Comparison of ENCODE assay signal across 21 cellular contexts in the genomic region with DNA sequence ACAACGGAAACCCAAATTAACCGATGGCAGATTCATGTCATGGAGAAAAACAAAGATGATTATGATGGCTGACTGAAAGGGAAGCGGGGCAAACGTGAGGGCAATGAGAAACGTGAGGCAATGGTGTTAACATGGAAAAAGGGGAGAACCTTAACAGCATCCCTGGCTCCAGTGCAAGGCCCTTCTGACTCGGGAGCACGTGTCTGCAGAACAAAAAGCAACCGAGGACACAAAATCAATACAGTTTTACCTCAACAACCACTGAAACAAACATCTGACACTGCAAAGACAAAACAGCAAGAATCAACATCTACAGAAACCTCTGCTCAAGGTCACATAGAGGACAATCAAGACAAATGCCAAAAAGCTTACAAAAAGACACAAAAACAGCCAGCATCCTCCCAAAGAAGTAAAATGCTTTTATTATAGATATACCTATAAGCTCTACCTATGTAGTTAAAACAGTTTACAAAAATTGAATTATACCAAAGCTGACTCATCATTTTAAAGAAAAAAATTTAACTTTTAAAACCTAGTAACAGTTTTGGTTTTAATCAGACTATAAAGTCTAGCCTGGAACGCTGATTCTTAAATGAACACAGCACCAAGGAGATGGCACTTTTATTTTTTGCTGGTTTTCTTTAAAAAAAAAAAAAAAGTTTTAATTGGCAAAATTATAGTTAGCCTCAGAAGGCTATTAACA. TPM values are rescaled to one million over a fixed set of nuclear protein-coding genes. Genes with fewer than 3 reads are reported as not detected.
A peak's percentile ranks its signal among the peaks of the same experiment; 100 is the strongest.
DNase-seq lines count a peak whose midpoint lies in the region; ATAC-seq, FAIRE-seq and TF ChIP-seq lines count a peak whose summit lies in the region.
"Had no signal": no experiment of that assay in that cellular context is flagged by ENCODE, and none has a peak within 500 bp of the region (broad histone marks: within the 10 kb centered on the region; RNA-seq: fewer than 3 reads in every experiment).

No MANE protein-coding gene starts in this region.

- H3K79me2 ChIP-seq in KMS-11 (ENCODE audit: insufficient read depth, low read depth) = no peaks in the 10 kb centered on the region
- H3K79me2 ChIP-seq in HepG2 (ENCODE audit: insufficient read depth, low read length) = no peaks in the 10 kb centered on the region

- H3K4me3 ChIP-seq in A549 (no peak overlapping the region), KMS-11 (IDR thresholded peaks at IDR 0.05; ENCODE audit: insufficient read depth, low read depth, low read length) (no peak overlapping the region), HepG2 (replicated peaks in 1 of 3; ENCODE audit: insufficient read depth in 1 of 3, low read depth in 2 of 3, low read length in 3 of 3) (no peak overlapping the region), H7 (ENCODE audit: insufficient read depth, low read depth, low read length) (no peak overlapping the region), A673 (ENCODE audit: low read depth, low read length, poor library complexity, severe bottlenecking) (no peak overlapping the region)

- H3K36me3 ChIP-seq in KMS-11 (ENCODE audit: insufficient read depth) (no peaks in the 10 kb centered on the region), HepG2 (replicated peaks in 1 of 2; ENCODE audit: control insufficient read depth in 1 of 2, insufficient read depth in 2 of 2, low read length in 2 of 2) (peaks cover 6 to 15% of the 10 kb centered on the region in 2 experiments; a peak in 4 of 5 replicates), H7 (replicated peaks; ENCODE audit: control insufficient read depth, insufficient read depth, low read length) (no peaks in the 10 kb centered on the region; the same call in 1 of the 2 replicates), A673 (ENCODE audit: insufficient read depth, low read length, poor library complexity, severe bottlenecking) (peaks cover 5% of the 10 kb centered on the region)

- H4K20me1 ChIP-seq in KMS-11 (ENCODE audit: insufficient read depth) = no peaks in the 10 kb centered on the region
- H4K20me1 ChIP-seq in HepG2 (ENCODE audit: insufficient read depth, low read length) = no peaks in the 10 kb centered on the region

- H3K27me3 Mint-ChIP-seq in WTC11 (ENCODE audit: low read depth) = no peaks in the 10 kb centered on the region
- H3K27me3 Mint-ChIP-seq: CD4-positive, CD25-positive, alpha-beta regulatory T cell had no signal

- ATAC-seq in A549 (no peak), WTC11 (no peak), HepG2 (no peak), Right ventricle myocardium inferior (no peak)
- ATAC-seq: CD8-positive, alpha-beta T cell; HCT116 had no signal

- H3K9me3 ChIP-seq in A549 = no peaks in the 10 kb centered on the region
- H3K9me3 ChIP-seq in HepG2 (ENCODE audit: low read length) = no peaks in the 10 kb centered on the region
- no peaks in the 10 kb centered on the region for H3K9me3 ChIP-seq in A673 (ENCODE audit: low read depth, low read length, poor library complexity, severe bottlenecking)
- H3K9me3 ChIP-seq: Caco-2 had no signal

- TF ChIP-seq EP300 in A549 (IDR thresholded peaks at IDR 0.05) (no peak), HepG2 (IDR thresholded peaks at IDR 0.05; ENCODE audit: low read depth in 2 of 2, low read length in 2 of 2) (no peak), HepG2 (CRISPR knock-in tag; IDR thresholded peaks at IDR 0.05; ENCODE audit: borderline replicate concordance) (no peak)

- TF ChIP-seq CTCF in A549 (IDR thresholded peaks at IDR 0.05) (no peak), KMS-11 (conservative IDR thresholded peaks at IDR 0.05; ENCODE audit: low read depth, low read length) (no peak), WTC11 (IDR thresholded peaks at IDR 0.05) (no peak), HepG2 (CRISPR knock-in tag; IDR thresholded peaks at IDR 0.05) (no peak), A673 (conservative IDR thresholded peaks at IDR 0.05; ENCODE audit: low read depth, low read length) (no peak)

- no peak overlapping the region for H3K4me2 ChIP-seq in A549
- peak overlapping the region; percentile 79 for H3K4me2 ChIP-seq in KMS-11
- H3K4me2 ChIP-seq in HepG2 (ENCODE audit: low read depth, low read length) = no peak overlapping the region

- H3K36me3 Mint-ChIP-seq in WTC11 = peaks cover 12% of the 10 kb centered on the region; the same call in 1 of the 2 replicates

- BruUV-seq in HepG2 (replicated peaks; lab: Mats Ljungman, UMichigan) (no TSS peak), A673 (replicated peaks; lab: Mats Ljungman, UMichigan) (no TSS peak)

- FAIRE-seq in A549 (lab: Jason Lieb, UNC) (no peak), HepG2 (lab: Jason Lieb, UNC) (no peak)
- FAIRE-seq: A204.1, G401.6, GM19239 had no signal

- no peaks in the 10 kb centered on the region for H3K9me3 Mint-ChIP-seq in WTC11
- H3K9me3 Mint-ChIP-seq: CD4-positive, CD25-positive, alpha-beta regulatory T cell; CD8-positive, alpha-beta T cell; H9 had no signal

- in situ Hi-C loops in HepG2 (cut with HindIII; ENCODE audit: extremely low pct_ligation_motif_present, low pct_unique_long_range_greater_than_20kb) = no loop called here

- WGBS in A549 (ENCODE audit: missing lambda C conversion rate) = 91% methylated on average over 9 of the region's 9 CpGs
- WGBS in HepG2 (ENCODE audit: low lambda C conversion rate) = 93% methylated on average over 9 of the region's 9 CpGs

- POLR2A ChIA-PET in A549 (lab: Yijun Ruan, JAX) = no interaction called here
- POLR2A ChIA-PET in WTC11 (lab: Charles Lee) = no interaction called here
- POLR2A ChIA-PET in HepG2 (lab: Yijun Ruan, JAX) = interaction anchor here (0.8 kb wide), 1 partner anchor 43 kb away, joined by 3 read pairs; the partner anchor contains the start of gene SMLR1
- POLR2A ChIA-PET in A673 (lab: Charles Lee; ENCODE audit: low non-redundant PET) = interaction anchor here (0.7 kb wide), 1 partner anchor 52 kb away, joined by 9 read pairs; no protein-coding TSS in a partner anchor

- CTCF ChIA-PET in A549 (lab: Yijun Ruan, JAX) = interaction anchor here (1.3 to 2.0 kb wide), 2 partner anchors 14 to 298 kb away, joined by 5 to 11 read pairs; no protein-coding TSS in a partner anchor
- CTCF ChIA-PET in WTC11 (lab: Charles Lee) = interaction anchor here (1.0 to 3.4 kb wide), 2 partner anchors 246 to 758 kb away, joined by 4 to 9 read pairs; partner anchors contain the start of gene MED23
- CTCF ChIA-PET in HepG2 (lab: Yijun Ruan, JAX; ENCODE audit: low intra/inter-chr PET ratio, low total read pairs) = interaction anchor here (0.8 kb wide), 1 partner anchor 548 kb away, joined by 5 read pairs; no protein-coding TSS in a partner anchor
- CTCF ChIA-PET in A673 (lab: Charles Lee) = no interaction called here

- H3K27ac ChIP-seq in A549 (no peak overlapping the region), KMS-11 (peak overlapping the region; percentile 71), HepG2 (ENCODE audit: extremely low read length, insufficient read depth, low read length) (no peak overlapping the region), A673 (ENCODE audit: low read depth, low read length, poor library complexity, severe bottlenecking) (no peak overlapping the region)
- H3K27ac ChIP-seq: 22Rv1, C4-2B had no signal

- DNase-seq in A549 (ENCODE audit: low read depth in 1 of 2, low spot score in 1 of 2) (no peak), WTC11 (ENCODE audit: low spot score) (no peak), HepG2 (ENCODE audit: low spot score) (no peak), Right ventricle myocardium inferior (ENCODE audit: missing footprints) (no peak), H7 (no peak), A673 (ENCODE audit: low spot score) (no peak)
- DNase-seq: Caco-2; CD4-positive, CD25-positive, alpha-beta regulatory T cell; CD8-positive, alpha-beta T cell; DMS153; DND-41; GOT3; H9 had no signal

- TF ChIP-seq POLR2A in A549 (IDR thresholded peaks at IDR 0.05; ENCODE audit: low read length) (no peak), HepG2 (IDR thresholded peaks at IDR 0.05; ENCODE audit: insufficient read depth in 1 of 2, low read depth in 2 of 2, low read length in 2 of 2) (no peak)

- H3K9ac ChIP-seq in KMS-11 = peak overlapping the region; percentile 42; the same call in 1 of the 2 replicates
- H3K9ac ChIP-seq in HepG2 (ENCODE audit: insufficient read depth, low read depth, low read length) = no peak overlapping the region

- H3K4me1 ChIP-seq in A549 (no peaks in the 10 kb centered on the region), KMS-11 (ENCODE audit: low read depth, poor library complexity, severe bottlenecking) (peaks cover 68% of the 10 kb centered on the region), HepG2 (ENCODE audit: insufficient read depth, low read length) (peaks cover 20% of the 10 kb centered on the region), A673 (ENCODE audit: insufficient read depth, low read length, poor library complexity, severe bottlenecking) (peaks cover 3% of the 10 kb centered on the region)
- H3K4me1 ChIP-seq: Caco-2 had no signal

- TF ChIP-seq RAD21 in A549 (conservative IDR thresholded peaks at IDR 0.05 in 1 of 2, IDR thresholded peaks at IDR 0.05 in 1 of 2) = no peak
- no peak for TF ChIP-seq RAD21 in HepG2 (CRISPR knock-in tag; IDR thresholded peaks at IDR 0.05)

- H3K27me3 ChIP-seq in KMS-11 (ENCODE audit: insufficient read depth, low read depth) (no peaks in the 10 kb centered on the region), HepG2 (ENCODE audit: control insufficient read depth in 1 of 2, insufficient read depth in 2 of 2, low read length in 2 of 2) (no peaks in the 10 kb centered on the region), H7 (ENCODE audit: control insufficient read depth, insufficient read depth, low read length) (no peaks in the 10 kb centered on the region), A673 (replicated peaks; ENCODE audit: insufficient read depth, low read depth, low read length, poor library complexity) (no peaks in the 10 kb centered on the region)

- H3K27ac Mint-ChIP-seq in WTC11 = peak overlapping the region; percentile 10; the same call in 1 of the 2 replicates
- H3K27ac Mint-ChIP-seq: CD4-positive, CD25-positive, alpha-beta regulatory T cell; CD8-positive, alpha-beta T cell had no signal

- H3K4me1 Mint-ChIP-seq in WTC11 = peaks cover 6% of the 10 kb centered on the region; the same call in 1 of the 2 replicates

- H3K4me3 Mint-ChIP-seq in WTC11 = no peak overlapping the region
- H3K4me3 Mint-ChIP-seq: CD4-positive, CD25-positive, alpha-beta regulatory T cell; CD8-positive, alpha-beta T cell; H9 had no signal

- intact Hi-C loops in HepG2 (cut with micrococcal nuclease; ENCODE audit: unreplicated experiment) (loop anchor here (5.0 kb wide), 1 partner anchor 503 kb away; the partner anchor contains the start of gene TMEM200A), Right ventricle myocardium inferior (cut with DNase I) (loop anchor here (5.0 kb wide), 1 partner anchor 548 kb away; no protein-coding TSS in a partner anchor), A673 (cut with micrococcal nuclease; ENCODE audit: unreplicated experiment) (loop anchor here (10.0 kb wide), 1 partner anchor 546 kb away; no protein-coding TSS in a partner anchor)

- no peak overlapping the region for H2AFZ ChIP-seq in KMS-11 (ENCODE audit: low read depth)
- no peak overlapping the region for H2AFZ ChIP-seq in HepG2 (ENCODE audit: low read length)

RNA-seq across cellular contexts. Expression of gene SMLR1, which starts 43.1 kb away (rescaled TPM):
- polyA plus RNA-seq in A549 (2011; rRNA removed) (0.05 TPM in 1 of 2 replicates, not detected in the other), A549 (2017; fragmentation: RNase III; extraction: RNeasy Plus Mini Kit Qiagen cat#74134 plus additional on column Dnase treatment) (0.03 to 0.04 TPM in 2 of 3 replicates, not detected in the other), HepG2 (2011; rRNA removed) (37.9 and 41.8 TPM in 2 replicates)
- polyA plus RNA-seq in A549 (2012; cell fraction: cytosol; rRNA removed) = 0.03 and 0.04 TPM in 2 replicates
- not detected in 2 replicates for polyA plus RNA-seq in A549 (2012; cell fraction: nucleus; rRNA removed)
- not detected in 2 replicates for polyA minus RNA-seq in A549 (2011; rRNA and poly(A)+ RNA removed)
- total RNA-seq in WTC11 (2021) (not detected in 3 replicates), HepG2 (2016; rRNA removed; fragmentation: Illumina TruSeq; extraction: Trizol) (97.8 and 104 TPM in 2 replicates), Right ventricle myocardium inferior (not detected), A673 (2021) (not detected in 2 replicates)
- 41.9 and 46.7 TPM in 2 replicates for total RNA-seq in HepG2 (2016; cell fraction: cytosol; rRNA removed; fragmentation: Illumina TruSeq; extraction: Trizol; ENCODE audit: low read depth)
- 92.4 and 106 TPM in 2 replicates for total RNA-seq in HepG2 (2016; cell fraction: insoluble cytoplasmic fraction; rRNA removed; fragmentation: Illumina TruSeq; extraction: Trizol)
- 60.2 and 61.3 TPM in 2 replicates for total RNA-seq in HepG2 (2016; cell fraction: membrane; rRNA removed; fragmentation: Illumina TruSeq; extraction: Trizol)
- total RNA-seq in HepG2 (2016; cell fraction: nucleus; rRNA removed; fragmentation: Illumina TruSeq; extraction: Trizol) = 91.8 and 97.0 TPM in 2 replicates
- polyA plus RNA-seq in HepG2 (2011; cell fraction: cytosol; rRNA removed) = 28.9 and 39.2 TPM in 2 replicates
- polyA plus RNA-seq in HepG2 (2011; cell fraction: nucleus; rRNA removed) = 42.3 and 58.0 TPM in 2 replicates
- polyA plus RNA-seq in HepG2 (2012) = 67.5 and 98.6 TPM in 2 replicates
- polyA plus RNA-seq in HepG2 (2016; cell fraction: cytosol; fragmentation: Illumina TruSeq; extraction: Trizol; ENCODE audit: low read depth) = 32.8 and 42.1 TPM in 2 replicates
- 87.1 and 90.1 TPM in 2 replicates for polyA plus RNA-seq in HepG2 (2016; cell fraction: insoluble cytoplasmic fraction; fragmentation: Illumina TruSeq; extraction: Trizol; ENCODE audit: low read depth)
- polyA plus RNA-seq in HepG2 (2016; cell fraction: membrane; fragmentation: Illumina TruSeq; extraction: Trizol; ENCODE audit: low read depth) = 46.2 and 48.8 TPM in 2 replicates
- 109 and 122 TPM in 2 replicates for polyA plus RNA-seq in HepG2 (2016; cell fraction: nucleus; fragmentation: Illumina TruSeq; extraction: Trizol; ENCODE audit: insufficient read depth, low read depth)
- polyA minus RNA-seq in HepG2 (2011; rRNA and poly(A)+ RNA removed; ENCODE audit: low replicate concordance) = 57.4 TPM in 1 of 2 replicates, not detected in the other
- 15.2 and 17.4 TPM in 2 replicates for polyA minus RNA-seq in HepG2 (2011; cell fraction: cytosol; rRNA and poly(A)+ RNA removed)
- polyA minus RNA-seq in HepG2 (2011; cell fraction: nucleus; rRNA and poly(A)+ RNA removed) = 124 and 145 TPM in 2 replicates
- total RNA-seq in H7 (2014; rRNA removed; shearing (Covaris generic)) = not detected in 2 replicates
- total RNA-seq: CD4-positive, CD25-positive, alpha-beta regulatory T cell; CD8-positive, alpha-beta T cell; H9 had no signal
- polyA plus RNA-seq: BJ; CD4-positive, CD25-positive, alpha-beta regulatory T cell had no signal

Comparison
In these comparisons a context has a peak if more than half of its experiments do, and no peak if none do; other contexts are left out.
1. RNA of gene SMLR1, which starts 43.1 kb away (total RNA-seq): 41.9 to 106 TPM in HepG2; not detected in WTC11, not detected in Right ventricle myocardium inferior (single experiment), not detected in H7 and not detected in A673; every median in the first group is over 10 times any median in the second.
2. POLR2A ChIA-PET loops: an anchor here in HepG2 (0.8 kb wide) and A673 (0.7 kb wide); none called in A549 and WTC11.